In genomic region chr22:35631597-35631996, GRCh38 we compare ENCODE assay signal across 8 cellular contexts. TPM values are rescaled to one million over a fixed set of nuclear protein-coding genes. Genes with fewer than 3 reads are reported as not detected.
DNase-seq lines count a peak whose midpoint lies in the region; ATAC-seq, FAIRE-seq and TF ChIP-seq lines count a peak whose summit lies in the region.

No MANE protein-coding gene starts in this region.

- no peaks in the 10 kb centered on the region for H3K79me2 ChIP-seq in neural progenitor cell (ENCODE audit: low read depth)

- no peaks in the 10 kb centered on the region for H3K36me3 Mint-ChIP-seq in neural progenitor cell

- H3F3A ChIP-seq in neural progenitor cell (ENCODE audit: low read depth): peaks cover 4% of the 10 kb centered on the region

- peaks cover 25% of the 10 kb centered on the region for H3K4me1 Mint-ChIP-seq in neural progenitor cell

- 75% methylated on average over 5 of the region's 5 CpGs for WGBS in prostate gland

- ATAC-seq in GM19023 (IDR thresholded peaks at IDR 0.05; ENCODE audit: unreplicated experiment): no peak
- ATAC-seq in HG02840 (IDR thresholded peaks at IDR 0.05; ENCODE audit: low FRiP score, unreplicated experiment): no peak

- H3K4me1 ChIP-seq in neural progenitor cell (no peaks in the 10 kb centered on the region), prostate gland (replicated peaks) (no peaks in the 10 kb centered on the region)

- no peaks in the 10 kb centered on the region for H3K9me3 ChIP-seq in neural progenitor cell (ENCODE audit: low read depth)
- H3K9me3 ChIP-seq in prostate gland: no peaks in the 10 kb centered on the region

- no peaks in the 10 kb centered on the region for H3K36me3 ChIP-seq in BJ (ENCODE audit: control insufficient read depth, insufficient read depth, low read length)
- H3K36me3 ChIP-seq in neural progenitor cell: no peaks in the 10 kb centered on the region
- no peaks in the 10 kb centered on the region for H3K36me3 ChIP-seq in prostate gland

- H3K4me3 Mint-ChIP-seq in neural progenitor cell: no peak overlapping the region

- H3K27me3 ChIP-seq in BJ (ENCODE audit: control insufficient read depth, insufficient read depth, low read length) (no peaks in the 10 kb centered on the region), neural progenitor cell (no peaks in the 10 kb centered on the region), prostate gland (replicated peaks; ENCODE audit: insufficient read depth) (no peaks in the 10 kb centered on the region)

- no peak overlapping the region for H2AFZ ChIP-seq in neural progenitor cell (replicated peaks)

- FAIRE-seq in RCC 7860 (lab: Jason Lieb, UNC): no peak

- TF ChIP-seq CTCF in BJ (IDR thresholded peaks at IDR 0.05; ENCODE audit: insufficient read depth, low read depth, low read length) (peak; percentile 58), choroid plexus epithelial cell (conservative IDR thresholded peaks at IDR 0.05; ENCODE audit: low read depth, low read length) (peak; percentile 77), neural progenitor cell (IDR thresholded peaks at IDR 0.05) (peak; percentile 43), prostate gland (IDR thresholded peaks at IDR 0.05) (peak in 1 of 4 experiments; percentile 35)

- H3K27ac Mint-ChIP-seq in neural progenitor cell: no peak overlapping the region

- H3K9me3 Mint-ChIP-seq in neural progenitor cell: peaks cover 2% of the 10 kb centered on the region

- H3K27ac ChIP-seq in neural progenitor cell: no peak overlapping the region
- H3K27ac ChIP-seq in prostate gland: no peak overlapping the region

- intact Hi-C loops in prostate gland (cut with DNase I): no loop called here

- no peak overlapping the region for H3K9ac ChIP-seq in neural progenitor cell

- H3K27me3 Mint-ChIP-seq in neural progenitor cell (ENCODE audit: insufficient read depth, low read depth): peaks cover 14% of the 10 kb centered on the region

- POLR2A ChIA-PET in BJ (lab: Charles Lee): no interaction called here

- H3K4me3 ChIP-seq in BJ (ENCODE audit: low read depth, low read length) (no peak overlapping the region), choroid plexus epithelial cell (ENCODE audit: low read depth, low read length) (no peak overlapping the region), neural progenitor cell (no peak overlapping the region), prostate gland (no peak overlapping the region)

- no peak for TF ChIP-seq POLR2A in prostate gland (IDR thresholded peaks at IDR 0.05)

- DNase-seq in BJ (ENCODE audit: low read depth) (no peak), GM19238 (ENCODE audit: insufficient read length, low spot score) (peak; percentile 30), RCC 7860 (ENCODE audit: low spot score) (peak; percentile 16), choroid plexus epithelial cell (ENCODE audit: low read depth) (peak; percentile 54), neural progenitor cell (ENCODE audit: low spot score) (no peak), prostate gland (ENCODE audit: low spot score) (no peak)

- H3K4me2 ChIP-seq in neural progenitor cell: no peak overlapping the region

- CTCF ChIA-PET in BJ (lab: Yijun Ruan, JAX): interaction anchor here (0.6 to 2.0 kb wide), 5 partner anchors 171 to 1202 kb away, joined by 3 to 5 read pairs (median 3); no protein-coding TSS in a partner anchor

- no peaks in the 10 kb centered on the region for H4K20me1 ChIP-seq in neural progenitor cell (ENCODE audit: low read depth)

RNA-seq across cellular contexts. Expression of gene MB, which starts 14.5 kb away (rescaled TPM):
- polyA plus RNA-seq in BJ (2011; rRNA removed): 0.06 TPM in 1 of 2 replicates, not detected in the other
- polyA minus RNA-seq in BJ (2011; rRNA and poly(A)+ RNA removed): not detected in 2 replicates
- total RNA-seq in neural progenitor cell (ENCODE audit: low replicate concordance): 0.53 TPM in 1 of 2 replicates, not detected in the other
- 10 to 100 TPM in 1 of 2 donors, 1 to 10 TPM in 1; 9.9 to 71.8 TPM for total RNA-seq in prostate gland

RNA-seq across cellular contexts. Expression of gene APOL6, which starts 16.6 kb away (rescaled TPM):
- polyA plus RNA-seq in BJ (2011; rRNA removed): 9.5 and 14.2 TPM in 2 replicates
- polyA minus RNA-seq in BJ (2011; rRNA and poly(A)+ RNA removed): 17.3 and 18.5 TPM in 2 replicates
- 0.03 TPM in 1 of 2 replicates, not detected in the other for total RNA-seq in neural progenitor cell (ENCODE audit: low replicate concordance)
- total RNA-seq in prostate gland: 10 to 100 TPM in 1 of 2 donors, 1 to 10 TPM in 1; 8.7 to 14.6 TPM

Comparison
In these comparisons a context has a peak if more than half of its experiments do, and no peak if none do; other contexts are left out.
1. DNase-seq: peak in GM19238 (single experiment), RCC 7860 (single experiment) and choroid plexus epithelial cell (single experiment); none in BJ (single experiment), neural progenitor cell (single experiment) and prostate gland (single experiment).